ENCODE assay signal across 26 cellular contexts in genomic region chr17:6080711-6081430, GRCh38. TPM values are rescaled to one million over a fixed set of nuclear protein-coding genes. Genes with fewer than 3 reads are reported as not detected.
DNase-seq lines count a peak whose midpoint lies in the region; ATAC-seq and TF ChIP-seq lines count a peak whose summit lies in the region.
"Had no signal": no experiment of that assay in that cellular context is flagged by ENCODE, and none has a peak within 500 bp of the region (broad histone marks: within the 10 kb centered on the region; RNA-seq: fewer than 3 reads in every experiment).

No MANE protein-coding gene starts in this region.

- no peaks in the 10 kb centered on the region for H3K4me1 ChIP-seq in osteoblast (ENCODE audit: insufficient read depth, low read length)
- H3K4me1 ChIP-seq: BE2C had no signal

- no peak overlapping the region for H3K4me3 Mint-ChIP-seq in stimulated activated memory B cell treated with anti-CD40 and anti-IgM and Interleukin-4, amounts not matched to agents 10 μg/mL and 1 μg/mL and 100 μg/mL, for 72 hours
- no peak overlapping the region for H3K4me3 Mint-ChIP-seq in stimulated activated naive CD8-positive, alpha-beta T cell treated with anti-CD3 and anti-CD28 coated beads, Interleukin-15, amount 100 ng/mL, for 72 hours
- H3K4me3 Mint-ChIP-seq: CD14-positive monocyte; CD4-positive, alpha-beta memory T cell; CD4-positive, CD25-positive, alpha-beta regulatory T cell; CD8-positive, alpha-beta memory T cell had no signal

- H3K79me2 ChIP-seq in osteoblast (ENCODE audit: insufficient read depth, low read length): no peaks in the 10 kb centered on the region

- peaks cover 78% of the 10 kb centered on the region for H3K36me3 ChIP-seq in WERI-Rb-1
- H3K36me3 ChIP-seq in osteoblast (ENCODE audit: insufficient read depth, low read length): no peaks in the 10 kb centered on the region
- H3K36me3 ChIP-seq: BE2C, BLaER1 had no signal

- no peak overlapping the region for H2AFZ ChIP-seq in osteoblast (ENCODE audit: low read length)

- peak; percentile 14 for ATAC-seq in stimulated activated memory B cell treated with anti-CD40 and anti-IgM and Interleukin-4, amounts not matched to agents 10 μg/mL and 1 μg/mL and 100 μg/mL, for 72 hours
- ATAC-seq in GM21737 (IDR thresholded peaks at IDR 0.05; ENCODE audit: unreplicated experiment) (no peak), HG02763 (IDR thresholded peaks at IDR 0.05; ENCODE audit: unreplicated experiment) (no peak), GM21786 (IDR thresholded peaks at IDR 0.05; ENCODE audit: unreplicated experiment) (no peak)
- no peak for ATAC-seq in stimulated activated naive CD8-positive, alpha-beta T cell treated with anti-CD3 and anti-CD28 coated beads, Interleukin-15, amount 100 ng/mL, for 72 hours
- ATAC-seq: GM12878 had no signal

- DNase-seq in WERI-Rb-1 (no peak), osteoblast (ENCODE audit: insufficient read length, low spot score, missing footprints) (peak; percentile 67)
- no peak for DNase-seq in stimulated activated naive CD8-positive, alpha-beta T cell treated with anti-CD3 and anti-CD28 coated beads, Interleukin-15, amount 100 ng/mL, for 72 hours
- DNase-seq: 8988T; ACHN; BE2C; C1 segment of cervical spinal cord; CD4-positive, alpha-beta memory T cell; CD4-positive, CD25-positive, alpha-beta regulatory T cell; CD8-positive, alpha-beta memory T cell; COR-L47; DMS 273 treated with DMSO at 0.1 percent for 48 hours; DMS153; DMS53; DMS79; DND-41; EL; GDM1 had no signal

- no peak overlapping the region for H3K27ac Mint-ChIP-seq in stimulated activated memory B cell treated with anti-CD40 and anti-IgM and Interleukin-4, amounts not matched to agents 10 μg/mL and 1 μg/mL and 100 μg/mL, for 72 hours
- no peak overlapping the region for H3K27ac Mint-ChIP-seq in stimulated activated naive CD8-positive, alpha-beta T cell treated with anti-CD3 and anti-CD28 coated beads, Interleukin-15, amount 100 ng/mL, for 72 hours
- H3K27ac Mint-ChIP-seq: CD14-positive monocyte; CD4-positive, alpha-beta memory T cell; CD4-positive, CD25-positive, alpha-beta regulatory T cell; CD8-positive, alpha-beta memory T cell had no signal

- no peaks in the 10 kb centered on the region for H4K20me1 ChIP-seq in osteoblast (ENCODE audit: insufficient read depth, low read length)

- H3K4me1 Mint-ChIP-seq in stimulated activated memory B cell treated with anti-CD40 and anti-IgM and Interleukin-4, amounts not matched to agents 10 μg/mL and 1 μg/mL and 100 μg/mL, for 72 hours: no peaks in the 10 kb centered on the region
- no peaks in the 10 kb centered on the region for H3K4me1 Mint-ChIP-seq in stimulated activated naive CD8-positive, alpha-beta T cell treated with anti-CD3 and anti-CD28 coated beads, Interleukin-15, amount 100 ng/mL, for 72 hours
- H3K4me1 Mint-ChIP-seq: CD14-positive monocyte; CD4-positive, alpha-beta memory T cell; CD4-positive, CD25-positive, alpha-beta regulatory T cell; CD8-positive, alpha-beta memory T cell had no signal

- TF ChIP-seq CTCF in WERI-Rb-1 (IDR thresholded peaks at IDR 0.05; ENCODE audit: low read depth, low read length) (no peak), osteoblast (IDR thresholded peaks at IDR 0.05; ENCODE audit: extremely low read depth, low read depth, low read length) (no peak)

- no peaks in the 10 kb centered on the region for H3K36me3 Mint-ChIP-seq in stimulated activated memory B cell treated with anti-CD40 and anti-IgM and Interleukin-4, amounts not matched to agents 10 μg/mL and 1 μg/mL and 100 μg/mL, for 72 hours
- H3K36me3 Mint-ChIP-seq: CD14-positive monocyte; CD4-positive, alpha-beta memory T cell; CD4-positive, CD25-positive, alpha-beta regulatory T cell; CD8-positive, alpha-beta memory T cell had no signal

- H3K27me3 Mint-ChIP-seq in stimulated activated memory B cell treated with anti-CD40 and anti-IgM and Interleukin-4, amounts not matched to agents 10 μg/mL and 1 μg/mL and 100 μg/mL, for 72 hours: peaks cover 19% of the 10 kb centered on the region
- H3K27me3 Mint-ChIP-seq in stimulated activated naive CD8-positive, alpha-beta T cell treated with anti-CD3 and anti-CD28 coated beads, Interleukin-15, amount 100 ng/mL, for 72 hours: no peaks in the 10 kb centered on the region

- no peak overlapping the region for H3K4me2 ChIP-seq in osteoblast (ENCODE audit: insufficient read depth, low read length)
- H3K4me2 ChIP-seq: BLaER1 had no signal

- H3K27ac ChIP-seq in WERI-Rb-1 (peak overlapping the region; percentile 98), osteoblast (ENCODE audit: low read depth, low read length) (no peak overlapping the region)
- H3K27ac ChIP-seq: BLaER1 had no signal

- H3K4me3 ChIP-seq in WERI-Rb-1 (ENCODE audit: low read depth, low read length): no peak overlapping the region
- H3K4me3 ChIP-seq in osteoblast (ENCODE audit: insufficient read depth, low read length): no peak overlapping the region
- H3K4me3 ChIP-seq: BLaER1, GM12878 had no signal

- H3K27me3 ChIP-seq in WERI-Rb-1 (ENCODE audit: insufficient read depth, low read depth, severe bottlenecking) (no peaks in the 10 kb centered on the region), osteoblast (ENCODE audit: insufficient read depth, low read length) (peaks cover 9% of the 10 kb centered on the region)
- H3K27me3 ChIP-seq: BE2C, BLaER1 had no signal

- H3K9me3 ChIP-seq in WERI-Rb-1 (ENCODE audit: severe bottlenecking): no peaks in the 10 kb centered on the region
- no peaks in the 10 kb centered on the region for H3K9me3 ChIP-seq in osteoblast (ENCODE audit: low read depth, low read length)
- H3K9me3 ChIP-seq: BE2C, BLaER1 had no signal

- no peaks in the 10 kb centered on the region for H3K9me3 Mint-ChIP-seq in stimulated activated memory B cell treated with anti-CD40 and anti-IgM and Interleukin-4, amounts not matched to agents 10 μg/mL and 1 μg/mL and 100 μg/mL, for 72 hours
- H3K9me3 Mint-ChIP-seq in stimulated activated naive CD8-positive, alpha-beta T cell treated with anti-CD3 and anti-CD28 coated beads, Interleukin-15, amount 100 ng/mL, for 72 hours: no peaks in the 10 kb centered on the region
- H3K9me3 Mint-ChIP-seq: CD14-positive monocyte; CD4-positive, alpha-beta memory T cell; CD4-positive, CD25-positive, alpha-beta regulatory T cell; CD8-positive, alpha-beta memory T cell had no signal

RNA-seq across cellular contexts. Expression of gene WSCD1, which starts 10.7 kb away (rescaled TPM):
- not detected in 2 replicates for total RNA-seq in osteoblast
- total RNA-seq: CD4-positive, CD25-positive, alpha-beta regulatory T cell; G401; GM12878 had no signal
